In genomic region chr13:110450016-110450900, GRCh38 we compare ENCODE assay signal across 19 cellular contexts.
A peak's percentile ranks its signal among the peaks of the same experiment; 100 is the strongest.
DNase-seq lines count a peak whose midpoint lies in the region; ATAC-seq and TF ChIP-seq lines count a peak whose summit lies in the region.
"Had no signal": no experiment of that assay in that cellular context is flagged by ENCODE, and none has a peak within 500 bp of the region (broad histone marks: within the 10 kb centered on the region; RNA-seq: fewer than 3 reads in every experiment).

No MANE protein-coding gene starts in this region.

- H3K9me3 ChIP-seq in gastroesophageal sphincter (no peaks in the 10 kb centered on the region), trophoblast cell (ENCODE audit: insufficient read depth, low read depth, low read length) (peaks cover 2% of the 10 kb centered on the region)
- H3K9me3 ChIP-seq: SJCRH30 had no signal

- H3K4me3 ChIP-seq in gastroesophageal sphincter, result no peak overlapping the region
- no peak overlapping the region for H3K4me3 ChIP-seq in trophoblast cell (ENCODE audit: low read depth, low read length)
- H3K4me3 ChIP-seq: SJCRH30 had no signal

- H3K27me3 ChIP-seq in gastroesophageal sphincter (no peaks in the 10 kb centered on the region), trophoblast cell (ENCODE audit: insufficient read depth, low read length) (no peaks in the 10 kb centered on the region)
- H3K27me3 ChIP-seq: SJCRH30 had no signal

- H3K4me1 ChIP-seq in gastroesophageal sphincter, result peaks cover 0 to 35% (median 7%) of the 10 kb centered on the region in 3 donors
- peaks cover 27 to 30% of the 10 kb centered on the region in 2 experiments for H3K4me1 ChIP-seq in trophoblast cell (ENCODE audit: control insufficient read depth in 1 of 2, insufficient read depth in 2 of 2, low read length in 2 of 2)
- H3K4me1 ChIP-seq: SJCRH30 had no signal

- peak; percentile 20 for ATAC-seq in stimulated activated naive CD8-positive, alpha-beta T cell treated with anti-CD3 and anti-CD28 coated beads, Interleukin-15, amount 100 ng/mL, for 72 hours
- ATAC-seq in stimulated activated naive CD8-positive, alpha-beta T cell treated with anti-CD3 and anti-CD28 coated beads, Interleukin-15, Interleukin-2, amounts not matched to agents 100 U/mL and 50 U/mL, for 24 hours, result no peak
- ATAC-seq in gastroesophageal sphincter, result no peak
- no peak for ATAC-seq in GM19324 (IDR thresholded peaks at IDR 0.05; ENCODE audit: low FRiP score, unreplicated experiment)
- ATAC-seq in T-cell (replicated peaks in 1 of 4), result no peak
- ATAC-seq: HepG2 had no signal

- H3K27ac ChIP-seq in gastroesophageal sphincter (peak overlapping the region in 3 of 4 donors; percentile 72 to 80 (median 74)), trophoblast cell (ENCODE audit: low read depth, low read length) (no peak overlapping the region)
- H3K27ac ChIP-seq: SJCRH30 had no signal

- CTCF ChIA-PET in T-cell (lab: Charles Lee), result interaction anchor here in 1 of 2 donors (0.7 kb wide), 1 partner anchor 203 kb away, joined by 3 read pairs; no protein-coding TSS in a partner anchor

- no peak overlapping the region for H3K4ac ChIP-seq in trophoblast cell (ENCODE audit: low read depth, low read length)

- no peak overlapping the region for H3K18ac ChIP-seq in trophoblast cell (ENCODE audit: low read length)

- H3K27me3 Mint-ChIP-seq in stimulated activated naive CD8-positive, alpha-beta T cell treated with anti-CD3 and anti-CD28 coated beads, Interleukin-15, amount 100 ng/mL, for 72 hours, result peaks cover 72% of the 10 kb centered on the region
- H3K27me3 Mint-ChIP-seq in T-cell, result peaks cover 24 to 37% of the 10 kb centered on the region in 2 donors

- no peak overlapping the region for H3K27ac Mint-ChIP-seq in stimulated activated naive CD8-positive, alpha-beta T cell treated with anti-CD3 and anti-CD28 coated beads, Interleukin-15, amount 100 ng/mL, for 72 hours
- H3K27ac Mint-ChIP-seq in T-cell, result no peak overlapping the region
- H3K27ac Mint-ChIP-seq: B cell had no signal

- peak overlapping the region; percentile 5 for H4K91ac ChIP-seq in trophoblast cell (ENCODE audit: low read depth, low read length)

- H2AK5ac ChIP-seq in trophoblast cell (ENCODE audit: low read length), result no peak overlapping the region

- no peak overlapping the region for H2AFZ ChIP-seq in trophoblast cell (ENCODE audit: insufficient read depth, low read length, poor library complexity)

- no peaks in the 10 kb centered on the region for H3K9me3 Mint-ChIP-seq in stimulated activated naive CD8-positive, alpha-beta T cell treated with anti-CD3 and anti-CD28 coated beads, Interleukin-15, amount 100 ng/mL, for 72 hours
- no peaks in the 10 kb centered on the region for H3K9me3 Mint-ChIP-seq in T-cell

- 87 to 92% methylated on average over 12 to 14 of the region's 24 CpGs for WGBS in gastroesophageal sphincter (ENCODE audit: low coverage in 1 of 2), 2 donors
- no CpG with 5 or more reads among the region's 24 CpGs for WGBS in trophoblast cell (ENCODE audit: extremely low coverage, insufficient coverage, insufficient read length)

- TF ChIP-seq POLR2A in gastroesophageal sphincter (IDR thresholded peaks at IDR 0.05), result no peak

- H3K9ac ChIP-seq in trophoblast cell (ENCODE audit: low read length), result no peak overlapping the region

- TF ChIP-seq EP300 in gastroesophageal sphincter (IDR thresholded peaks at IDR 0.05), result no peak

- H3K36me3 ChIP-seq in gastroesophageal sphincter, result peaks cover 0 to 97% of the 10 kb centered on the region in 2 donors
- peaks cover 42 to 53% of the 10 kb centered on the region in 2 experiments for H3K36me3 ChIP-seq in trophoblast cell (ENCODE audit: control insufficient read depth in 1 of 2, insufficient read depth in 2 of 2, low read length in 2 of 2)

- no peaks in the 10 kb centered on the region for H3K36me3 Mint-ChIP-seq in T-cell

- TF ChIP-seq CTCF in gastroesophageal sphincter (IDR thresholded peaks at IDR 0.05), result no peak
- no peak for TF ChIP-seq CTCF in GM13976 (IDR thresholded peaks at IDR 0.05; ENCODE audit: borderline replicate concordance, control extremely low read depth, extremely low read depth, insufficient read depth, missing control alignments)

- H3K4me1 Mint-ChIP-seq in stimulated activated naive CD8-positive, alpha-beta T cell treated with anti-CD3 and anti-CD28 coated beads, Interleukin-15, amount 100 ng/mL, for 72 hours, result peaks cover 3% of the 10 kb centered on the region
- no peaks in the 10 kb centered on the region for H3K4me1 Mint-ChIP-seq in T-cell

- in situ Hi-C loops in GM13976 (cut with MboI; ENCODE audit: low sequenced_read_pairs, unreplicated experiment), result loop anchor here (25.0 kb wide), 1 partner anchor 362 kb away; no protein-coding TSS in a partner anchor

- no peak overlapping the region for H4K12ac ChIP-seq in trophoblast cell (ENCODE audit: low read depth, low read length)

- H3K79me2 ChIP-seq in trophoblast cell (ENCODE audit: control insufficient read depth, insufficient read depth, low read length, poor library complexity), result peaks cover 6% of the 10 kb centered on the region

- H3K79me1 ChIP-seq in trophoblast cell (ENCODE audit: low read length), result peaks cover 20% of the 10 kb centered on the region

- H3K23ac ChIP-seq in trophoblast cell (ENCODE audit: low read length), result no peak overlapping the region

- peak overlapping the region; percentile 57 for H2BK120ac ChIP-seq in trophoblast cell (ENCODE audit: insufficient read depth, low read length, poor library complexity)

- no peak overlapping the region for H3K4me3 Mint-ChIP-seq in stimulated activated naive CD8-positive, alpha-beta T cell treated with anti-CD3 and anti-CD28 coated beads, Interleukin-15, amount 100 ng/mL, for 72 hours
- no peak overlapping the region for H3K4me3 Mint-ChIP-seq in T-cell
- H3K4me3 Mint-ChIP-seq: B cell had no signal

- H3K4me2 ChIP-seq in trophoblast cell (ENCODE audit: low read length), result no peak overlapping the region

- no peak overlapping the region for H4K8ac ChIP-seq in trophoblast cell (ENCODE audit: low read depth, low read length)

- no peak for DNase-seq in stimulated activated naive CD8-positive, alpha-beta T cell treated with anti-CD3 and anti-CD28 coated beads, Interleukin-15, amount 100 ng/mL, for 72 hours
- no peak for DNase-seq in stimulated activated naive CD8-positive, alpha-beta T cell treated with anti-CD3 and anti-CD28 coated beads, Interleukin-15, Interleukin-2, amounts not matched to agents 100 U/mL and 50 U/mL, for 24 hours
- no peak for DNase-seq in trophoblast cell
- DNase-seq in GM13976 (ENCODE audit: low spot score), result no peak
- no peak for DNase-seq in T-cell
- no peak for DNase-seq in stimulated activated CD4-positive, alpha-beta T cell treated with anti-CD3 and anti-CD28 coated beads, Interleukin-1b, Interleukin-23, amount 100 ng/mL, for 48 hours
- DNase-seq: GDM1; KG1; NCI-H187; NCI-H2107; NCI-H510A; NCI-H748 treated with DMSO at 0.1 percent for 48 hours; NK-92 treated with Interleukin-12 subunit alpha and Interleukin-12 subunit beta, amount 100 ng/mL, for 24 hours; RPMI8226; SJCRH30 had no signal

- no peak overlapping the region for H2BK5ac ChIP-seq in trophoblast cell (ENCODE audit: low read depth, low read length, poor library complexity)

- H3K14ac ChIP-seq in trophoblast cell (ENCODE audit: low read length), result no peak overlapping the region

- POLR2A ChIA-PET in T-cell (lab: Charles Lee), result interaction anchor here in 1 of 2 donors (0.6 kb wide), 1 partner anchor 231 kb away, joined by 3 read pairs; no protein-coding TSS in a partner anchor

- peak overlapping the region; percentile 51 for H2BK12ac ChIP-seq in trophoblast cell (ENCODE audit: low read length)
